ENCODE assay signal across 17 cellular contexts in the genomic region with DNA sequence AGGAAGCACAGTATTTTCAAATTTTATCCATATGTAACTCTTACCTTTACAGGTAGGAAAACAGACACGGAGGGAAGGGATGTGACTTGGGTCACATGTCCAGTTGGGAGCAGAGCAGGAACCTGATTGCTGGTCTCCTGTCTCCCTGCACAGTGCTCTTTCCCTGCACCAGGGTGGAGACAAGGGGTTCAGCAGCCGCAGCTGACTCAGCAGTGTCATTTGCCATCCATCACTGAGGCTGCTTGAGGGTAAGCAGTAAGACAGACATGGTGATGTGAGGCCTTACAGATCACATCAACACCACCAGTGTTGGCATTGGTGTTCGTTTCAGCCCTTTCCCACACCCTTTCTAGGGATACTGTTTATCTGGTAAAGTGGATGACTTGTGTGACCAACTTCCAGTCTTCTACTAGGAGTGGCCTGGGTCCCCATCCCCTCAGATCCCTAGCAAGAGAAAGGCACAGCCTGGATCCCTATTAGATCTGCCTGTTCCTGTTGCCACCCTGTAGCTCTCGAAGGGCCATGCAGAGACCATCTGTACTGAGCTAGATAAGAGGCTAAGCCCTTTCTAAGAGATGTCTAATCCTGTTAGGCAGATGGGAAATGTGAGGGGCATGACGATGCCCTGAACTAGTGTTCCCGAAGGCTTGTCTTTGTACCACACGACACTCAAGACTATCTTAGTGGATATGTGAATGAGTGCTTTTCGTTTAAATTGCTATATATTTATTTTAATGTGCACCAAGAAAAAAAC. TPM values are rescaled to one million over a fixed set of nuclear protein-coding genes. Genes with fewer than 3 reads are reported as not detected.
"Had no signal": no experiment of that assay in that cellular context is flagged by ENCODE, and none has a peak within 500 bp of the region (broad histone marks: within the 10 kb centered on the region; RNA-seq: fewer than 3 reads in every experiment).

No MANE protein-coding gene starts in this region.

- H3K4me1 Mint-ChIP-seq: activated naive CD4-positive, alpha-beta T cell treated with anti-CD3 and anti-CD28 coated beads, Interleukin-2, amount 50 U/mL, for 24 hours; mesothelial cell of epicardium had no signal

- H3K27ac ChIP-seq: ascending aorta, coronary artery, hepatocyte, thyroid gland had no signal

- DNase-seq: activated CD4-positive, alpha-beta T cell treated with anti-CD3 and anti-CD28 coated beads, Interleukin-2, amount 50 U/mL, for 4 hours; activated gamma-delta T cell; islet precursor cell; left colon; nucleus accumbens; stimulated activated naive CD4-positive, alpha-beta T cell; T1000; thyroid gland had no signal

- H3K4me2 ChIP-seq: hepatocyte had no signal

- H3K4me3 Mint-ChIP-seq: activated naive CD4-positive, alpha-beta T cell treated with anti-CD3 and anti-CD28 coated beads, Interleukin-2, amount 50 U/mL, for 24 hours; mesothelial cell of epicardium; natural killer cell treated with Interleukin-12 subunit alpha and Interleukin-12 subunit beta and Interleukin-15 and Interleukin-18, amount 100 ng/mL, for 72 hours had no signal

- H3K36me3 Mint-ChIP-seq: activated naive CD4-positive, alpha-beta T cell treated with anti-CD3 and anti-CD28 coated beads, Interleukin-2, amount 50 U/mL, for 24 hours; mesothelial cell of epicardium; natural killer cell treated with Interleukin-12 subunit alpha and Interleukin-12 subunit beta and Interleukin-15 and Interleukin-18, amount 100 ng/mL, for 72 hours had no signal

- H3K9me3 ChIP-seq: ascending aorta, thyroid gland had no signal

- H2AFZ ChIP-seq: hepatocyte had no signal

- H3K79me2 ChIP-seq: hepatocyte had no signal

- H3K27ac Mint-ChIP-seq: activated naive CD4-positive, alpha-beta T cell treated with anti-CD3 and anti-CD28 coated beads, Interleukin-2, amount 50 U/mL, for 24 hours; mesothelial cell of epicardium; natural killer cell treated with Interleukin-12 subunit alpha and Interleukin-12 subunit beta and Interleukin-15 and Interleukin-18, amount 100 ng/mL, for 72 hours had no signal

- H3K27me3 ChIP-seq: ascending aorta, thyroid gland had no signal

- H3K4me3 ChIP-seq: ascending aorta, coronary artery, hepatocyte, lung, thyroid gland had no signal

- H3K36me3 ChIP-seq: ascending aorta, thyroid gland had no signal

- H3K4me1 ChIP-seq: ascending aorta, thyroid gland had no signal

- H3K9me3 Mint-ChIP-seq: activated naive CD4-positive, alpha-beta T cell treated with anti-CD3 and anti-CD28 coated beads, Interleukin-2, amount 50 U/mL, for 24 hours; mesothelial cell of epicardium; natural killer cell treated with Interleukin-12 subunit alpha and Interleukin-12 subunit beta and Interleukin-15 and Interleukin-18, amount 100 ng/mL, for 72 hours had no signal

RNA-seq across cellular contexts. Expression of a gene that starts 29.1 kb away (rescaled TPM):
- total RNA-seq: ascending aorta; natural killer cell treated with Interleukin-12 subunit alpha and Interleukin-12 subunit beta and Interleukin-15 and Interleukin-18, amount 100 ng/mL, for 72 hours; T-helper 1 cell treated with Interleukin-12 subunit alpha and Interleukin-12 subunit beta and Interleukin-4 antibody, amounts not matched to agents 30 ng/mL and 1 ng/mL, for 36 hours; ureter had no signal
